ENCODE assay signal across 9 cellular contexts in the genomic region with DNA sequence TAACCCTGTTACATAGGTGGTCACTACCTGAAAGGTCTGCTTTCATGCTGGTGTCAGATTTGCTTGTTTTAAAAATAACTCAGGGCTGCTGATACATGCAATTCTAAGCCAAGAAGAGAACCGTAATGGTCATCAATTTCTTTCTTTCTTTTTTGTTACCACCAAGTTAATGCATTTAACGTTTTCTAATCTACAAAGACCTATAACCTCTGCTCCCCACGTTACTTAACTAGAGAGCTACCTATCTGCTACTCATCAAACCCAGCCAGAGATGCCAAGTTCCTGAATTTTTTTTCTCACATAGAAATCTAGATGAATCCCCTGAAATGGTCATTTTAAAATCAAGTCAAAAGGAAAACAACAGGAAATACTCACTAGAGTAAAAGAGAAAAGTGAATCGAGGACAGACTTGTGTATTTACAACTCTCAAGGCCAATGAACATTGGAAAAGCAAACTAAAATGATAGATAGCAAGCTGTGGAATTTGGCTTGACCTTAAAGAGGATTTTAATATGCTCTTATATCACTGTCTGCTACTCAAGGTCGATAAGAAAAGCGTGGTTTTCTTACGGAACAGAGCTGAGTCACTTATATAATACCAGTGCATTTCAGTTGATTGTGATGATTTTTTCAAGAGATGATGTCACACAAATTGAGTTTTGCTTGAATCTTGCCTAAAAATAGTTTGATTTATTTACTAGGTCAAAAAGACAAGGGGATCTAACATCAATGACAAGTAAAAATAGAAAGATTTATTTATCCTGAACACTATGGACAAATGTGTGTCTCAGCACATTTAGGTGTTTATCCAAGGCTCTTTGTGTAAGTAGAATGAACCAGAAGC.
DNase-seq lines count a peak whose midpoint lies in the region; ATAC-seq and TF ChIP-seq lines count a peak whose summit lies in the region.
"Had no signal": no experiment of that assay in that cellular context is flagged by ENCODE, and none has a peak within 500 bp of the region (broad histone marks: within the 10 kb centered on the region; RNA-seq: fewer than 3 reads in every experiment).

No MANE protein-coding gene starts in this region.

- CTCF ChIA-PET in OCI-LY7 (lab: Charles Lee; ENCODE audit: unreplicated experiment): no interaction called here

- peak overlapping the region; percentile 82 to 96 (median 86) for H3K27ac Mint-ChIP-seq in CD4-positive, CD25-positive, alpha-beta regulatory T cell
- H3K27ac Mint-ChIP-seq in nephron: peak overlapping the region; percentile 46 to 76 (median 62)

- peaks cover 37 to 66% (median 55%) of the 10 kb centered on the region in 4 donors for H3K4me1 Mint-ChIP-seq in CD4-positive, CD25-positive, alpha-beta regulatory T cell
- peaks cover 44% of the 10 kb centered on the region for H3K4me1 Mint-ChIP-seq in nephron

- no peak for TF ChIP-seq POLR2A in lower leg skin (IDR thresholded peaks at IDR 0.05)

- no peaks in the 10 kb centered on the region for H3K79me2 ChIP-seq in OCI-LY7 (ENCODE audit: insufficient read depth, low read depth, low read length)

- no peaks in the 10 kb centered on the region for H3K9me3 Mint-ChIP-seq in CD4-positive, CD25-positive, alpha-beta regulatory T cell
- no peaks in the 10 kb centered on the region for H3K9me3 Mint-ChIP-seq in nephron

- H3K27ac ChIP-seq in CD4-positive, CD25-positive, alpha-beta regulatory T cell (ENCODE audit: insufficient read depth, low read length, poor library complexity, severe bottlenecking): no peak overlapping the region
- H3K27ac ChIP-seq in OCI-LY7 (ENCODE audit: low read depth, low read length, poor library complexity, severe bottlenecking): no peak overlapping the region

- H3K36me3 Mint-ChIP-seq in CD4-positive, CD25-positive, alpha-beta regulatory T cell: no peaks in the 10 kb centered on the region
- H3K36me3 Mint-ChIP-seq in nephron (ENCODE audit: low read depth): no peaks in the 10 kb centered on the region

- H3K4me1 ChIP-seq in CD4-positive, CD25-positive, alpha-beta regulatory T cell (ENCODE audit: control insufficient read depth, insufficient read depth, low read length, poor library complexity, severe bottlenecking): peaks cover 60% of the 10 kb centered on the region
- peaks cover 56% of the 10 kb centered on the region for H3K4me1 ChIP-seq in OCI-LY7 (ENCODE audit: insufficient read depth, low read length, poor library complexity, severe bottlenecking)

- H3K9me3 ChIP-seq in CD4-positive, CD25-positive, alpha-beta regulatory T cell (ENCODE audit: control insufficient read depth in 2 of 2, low read length in 2 of 2): no peaks in the 10 kb centered on the region
- H3K9me3 ChIP-seq in OCI-LY7 (ENCODE audit: low read length): no peaks in the 10 kb centered on the region

- H3K4me3 ChIP-seq in CD4-positive, CD25-positive, alpha-beta regulatory T cell (ENCODE audit: low read depth, low read length): peak overlapping the region; percentile 66
- no peak overlapping the region for H3K4me3 ChIP-seq in OCI-LY7 (ENCODE audit: low read depth, low read length, poor library complexity, severe bottlenecking)
- no peak overlapping the region for H3K4me3 ChIP-seq in cardiac fibroblast (replicated peaks in 1 of 2; ENCODE audit: low read depth in 2 of 2, low read length in 2 of 2)
- H3K4me3 ChIP-seq in lower leg skin (ENCODE audit: low read depth, poor library complexity, severe bottlenecking): no peak overlapping the region

- peak overlapping the region in 3 of 4 donors; percentile 15 to 51 (median 36) for H3K4me3 Mint-ChIP-seq in CD4-positive, CD25-positive, alpha-beta regulatory T cell
- H3K4me3 Mint-ChIP-seq in nephron: peak overlapping the region; percentile 3 to 10 (median 6)

- peak in 1 of 3 donors; percentile 47 for DNase-seq in CD4-positive, CD25-positive, alpha-beta regulatory T cell
- DNase-seq in OCI-LY7 (ENCODE audit: low spot score) (no peak), cardiac fibroblast (ENCODE audit: low read depth in 2 of 2) (peak; percentile 54 to 59), MV-4-11 (lab: John Stamatoyannopoulos, UW) (no peak), lower leg skin (ENCODE audit: low spot score in 2 of 2) (no peak), ecto neural progenitor cell (ENCODE audit: low spot score) (no peak), D341Med (ENCODE audit: low spot score) (no peak)

- WGBS in lower leg skin, 2 donors: 54 to 55% methylated on average over 7 of the region's 7 CpGs

- H3K4me2 ChIP-seq in OCI-LY7 (ENCODE audit: low read length): no peak overlapping the region

- BruUV-seq in OCI-LY7 (replicated peaks; lab: Mats Ljungman, UMichigan): no TSS peak

- no peaks in the 10 kb centered on the region for H3K36me3 ChIP-seq in CD4-positive, CD25-positive, alpha-beta regulatory T cell (ENCODE audit: control insufficient read depth, insufficient read depth, low read length)
- no peaks in the 10 kb centered on the region for H3K36me3 ChIP-seq in OCI-LY7 (ENCODE audit: insufficient read depth, low read length)

- H3K27me3 Mint-ChIP-seq in CD4-positive, CD25-positive, alpha-beta regulatory T cell: no peaks in the 10 kb centered on the region
- H3K27me3 Mint-ChIP-seq in nephron (ENCODE audit: low read depth): no peaks in the 10 kb centered on the region

- POLR2A ChIA-PET in OCI-LY7 (lab: Charles Lee): interaction anchor here (0.8 to 2.9 kb wide), 8 partner anchors 10 to 193 kb away, joined by 3 to 18 read pairs (median 4); no protein-coding TSS in a partner anchor

- ATAC-seq in CD4-positive, CD25-positive, alpha-beta regulatory T cell (ENCODE audit: low read depth in 2 of 2): no peak
- ATAC-seq: HCT116 had no signal

- no peaks in the 10 kb centered on the region for H3K9me2 ChIP-seq in OCI-LY7 (ENCODE audit: insufficient read depth, low read length)

- peak overlapping the region; percentile 85; the same call in 1 of the 2 replicates for H2AFZ ChIP-seq in OCI-LY7 (ENCODE audit: low read length)

- no peaks in the 10 kb centered on the region for H3K27me3 ChIP-seq in CD4-positive, CD25-positive, alpha-beta regulatory T cell (ENCODE audit: control insufficient read depth, insufficient read depth, low read length)

- intact Hi-C loops in OCI-LY7 (cut with micrococcal nuclease; ENCODE audit: unreplicated experiment) (loop anchor here (10.0 kb wide), 1 partner anchor 625 kb away; no protein-coding TSS in a partner anchor), lower leg skin (cut with DNase I; ENCODE audit: low total_unique reads) (no loop called here)

- no peaks in the 10 kb centered on the region for H4K20me1 ChIP-seq in OCI-LY7 (ENCODE audit: insufficient read depth, low read length)

- TF ChIP-seq CTCF in OCI-LY7 (conservative IDR thresholded peaks at IDR 0.05; ENCODE audit: low read length): no peak
- no peak for TF ChIP-seq CTCF in cardiac fibroblast (IDR thresholded peaks at IDR 0.05; ENCODE audit: low read depth, low read length)
- TF ChIP-seq CTCF in nephron (IDR thresholded peaks at IDR 0.05; ENCODE audit: unreplicated experiment in 3 of 3): no peak
- TF ChIP-seq CTCF in lower leg skin (IDR thresholded peaks at IDR 0.05): no peak

Comparison
In these comparisons a context has a peak if more than half of its experiments do, and no peak if none do; other contexts are left out.
1. DNase-seq: peak in cardiac fibroblast (2 of 2); none in OCI-LY7 (single experiment), MV-4-11 (single experiment), lower leg skin (0 of 2), ecto neural progenitor cell (single experiment) and D341Med (single experiment).